In genomic region chr12:28065889-28066630, GRCh38 we compare ENCODE assay signal across 32 cellular contexts.
DNase-seq lines count a peak whose midpoint lies in the region; ATAC-seq and TF ChIP-seq lines count a peak whose summit lies in the region.
"Had no signal": no experiment of that assay in that cellular context is flagged by ENCODE, and none has a peak within 500 bp of the region (broad histone marks: within the 10 kb centered on the region; RNA-seq: fewer than 3 reads in every experiment).

No MANE protein-coding gene starts in this region.

- H3K4me1 ChIP-seq in upper lobe of right lung: no peaks in the 10 kb centered on the region
- no peaks in the 10 kb centered on the region for H3K4me1 ChIP-seq in left lung
- H3K4me1 ChIP-seq: sigmoid colon had no signal

- H3K9me3 ChIP-seq in upper lobe of right lung (no peaks in the 10 kb centered on the region), left lung (peaks cover 0 to 3% of the 10 kb centered on the region in 2 donors)
- H3K9me3 ChIP-seq: mucosa of descending colon, sigmoid colon had no signal

- peaks cover 4% of the 10 kb centered on the region for H3K4me1 Mint-ChIP-seq in activated T-helper 17 cell treated with anti-CD3 and anti-CD28 coated beads, Interleukin-2, amount 50 U/mL, for 72 hours
- no peaks in the 10 kb centered on the region for H3K4me1 Mint-ChIP-seq in T-cell
- H3K4me1 Mint-ChIP-seq: CD8-positive, alpha-beta memory T cell had no signal

- POLR2A ChIA-PET in T-cell (lab: Charles Lee): interaction anchor here in 1 of 2 donors (0.8 kb wide), 1 partner anchor 516 kb away, joined by 5 read pairs; no protein-coding TSS in a partner anchor

- no peak overlapping the region for H3K27ac ChIP-seq in upper lobe of right lung
- no peak overlapping the region for H3K27ac ChIP-seq in left lung
- H3K27ac ChIP-seq: dorsolateral prefrontal cortex, HL-60, KMS-11, sigmoid colon had no signal

- peaks cover 1% of the 10 kb centered on the region for H3K27me3 Mint-ChIP-seq in activated T-helper 17 cell treated with anti-CD3 and anti-CD28 coated beads, Interleukin-2, amount 50 U/mL, for 72 hours
- no peaks in the 10 kb centered on the region for H3K27me3 Mint-ChIP-seq in T-cell

- intact Hi-C loops in upper lobe of right lung (cut with DNase I): no loop called here
- intact Hi-C loops in left lung (cut with DNase I): no loop called here

- H3K4me3 ChIP-seq in upper lobe of right lung (no peak overlapping the region), left lung (no peak overlapping the region)
- H3K4me3 ChIP-seq: dorsolateral prefrontal cortex, lung, mucosa of descending colon, sigmoid colon had no signal

- H3K9me3 Mint-ChIP-seq in activated T-helper 17 cell treated with anti-CD3 and anti-CD28 coated beads, Interleukin-2, amount 50 U/mL, for 72 hours: no peaks in the 10 kb centered on the region
- peaks cover 0 to 5% (median 5%) of the 10 kb centered on the region in 3 donors for H3K9me3 Mint-ChIP-seq in T-cell
- H3K9me3 Mint-ChIP-seq: type B pancreatic cell had no signal

- H3K4me3 Mint-ChIP-seq in activated T-helper 17 cell treated with anti-CD3 and anti-CD28 coated beads, Interleukin-2, amount 50 U/mL, for 72 hours: peak overlapping the region; percentile 40
- H3K4me3 Mint-ChIP-seq in T-cell: no peak overlapping the region
- H3K4me3 Mint-ChIP-seq: CD8-positive, alpha-beta memory T cell; HFFc6; natural killer cell treated with Interleukin-12 subunit alpha and Interleukin-12 subunit beta and Interleukin-15 and Interleukin-18, amount 100 ng/mL, for 72 hours; type B pancreatic cell had no signal

- H3K27me3 ChIP-seq in upper lobe of right lung: no peaks in the 10 kb centered on the region
- no peaks in the 10 kb centered on the region for H3K27me3 ChIP-seq in left lung
- H3K27me3 ChIP-seq: dorsolateral prefrontal cortex, sigmoid colon had no signal

- TF ChIP-seq CTCF in upper lobe of right lung (IDR thresholded peaks at IDR 0.05) (no peak), left lung (IDR thresholded peaks at IDR 0.05) (no peak)

- H3K36me3 ChIP-seq in upper lobe of right lung: no peaks in the 10 kb centered on the region
- no peaks in the 10 kb centered on the region for H3K36me3 ChIP-seq in left lung
- H3K36me3 ChIP-seq: sigmoid colon had no signal

- ATAC-seq in GM18520 (IDR thresholded peaks at IDR 0.05; ENCODE audit: unreplicated experiment) (peak; percentile 11), T-cell (replicated peaks in 1 of 4) (no peak), upper lobe of right lung (no peak), left lung (no peak)
- ATAC-seq in activated T-helper 17 cell treated with anti-CD3 and anti-CD28 coated beads, Interleukin-2, amount 50 U/mL, for 72 hours (replicated peaks): peak; percentile 71
- ATAC-seq: mucosa of descending colon, Panc1 had no signal

- DNase-seq in EH (ENCODE audit: low read depth) (peak; percentile 38), foreskin melanocyte (peak; percentile 68), T-cell (no peak), upper lobe of right lung (no peak), left lung (no peak)
- DNase-seq: activated CD8-positive, alpha-beta memory T cell treated with anti-CD3 and anti-CD28 coated beads for 24 hours; activated T-cell treated with anti-CD3 and anti-CD28 coated beads for 4 hours; amniotic stem cell; CD8-positive, alpha-beta memory T cell; DMS153; dorsolateral prefrontal cortex; GOT3; HFFc6; hippocampal formation; mucosa of descending colon; NCI-H1417; NCI-H2029; NCI-H526; NK-92 treated with Interleukin-12 subunit alpha and Interleukin-12 subunit beta, amount 100 ng/mL, for 24 hours; SHP77; sigmoid colon; stimulated activated CD4-positive, alpha-beta T cell treated with anti-CD3 and anti-CD28 coated beads, Interleukin-12 subunit alpha, Interleukin-12 subunit beta, amount 100 ng/mL, for 4 hours; stimulated activated CD4-positive, alpha-beta T cell treated with anti-CD3 and anti-CD28 coated beads, Interleukin-2, amount 100 ng/mL, for 48 hours; substantia nigra had no signal

- no peaks in the 10 kb centered on the region for H3K36me3 Mint-ChIP-seq in activated T-helper 17 cell treated with anti-CD3 and anti-CD28 coated beads, Interleukin-2, amount 50 U/mL, for 72 hours (ENCODE audit: low read depth)
- no peaks in the 10 kb centered on the region for H3K36me3 Mint-ChIP-seq in T-cell
- H3K36me3 Mint-ChIP-seq: natural killer cell treated with Interleukin-12 subunit alpha and Interleukin-12 subunit beta and Interleukin-15 and Interleukin-18, amount 100 ng/mL, for 72 hours had no signal

- CTCF ChIA-PET in T-cell (lab: Charles Lee): no interaction called here

- H3K27ac Mint-ChIP-seq in activated T-helper 17 cell treated with anti-CD3 and anti-CD28 coated beads, Interleukin-2, amount 50 U/mL, for 72 hours: peak overlapping the region; percentile 47
- H3K27ac Mint-ChIP-seq in T-cell: no peak overlapping the region
- H3K27ac Mint-ChIP-seq: CD8-positive, alpha-beta memory T cell; HFFc6; natural killer cell treated with Interleukin-12 subunit alpha and Interleukin-12 subunit beta and Interleukin-15 and Interleukin-18, amount 100 ng/mL, for 72 hours; type B pancreatic cell had no signal

Comparison
In these comparisons a context has a peak if more than half of its experiments do, and no peak if none do; other contexts are left out.
1. DNase-seq: peak in EH (single experiment) and foreskin melanocyte (single experiment); none in T-cell (0 of 34), upper lobe of right lung (single experiment) and left lung (0 of 2).
2. ATAC-seq: peak in GM18520 (single experiment) and activated T-helper 17 cell treated with anti-CD3 and anti-CD28 coated beads, Interleukin-2, amount 50 U/mL, for 72 hours (single experiment); none in T-cell (0 of 4), upper lobe of right lung (single experiment) and left lung (single experiment).